In genomic region chr7:137936509-137937201, GRCh38 we compare ENCODE assay signal across 11 cellular contexts.
DNase-seq lines count a peak whose midpoint lies in the region; ATAC-seq and TF ChIP-seq lines count a peak whose summit lies in the region.
"Had no signal": no experiment of that assay in that cellular context is flagged by ENCODE, and none has a peak within 500 bp of the region (broad histone marks: within the 10 kb centered on the region; RNA-seq: fewer than 3 reads in every experiment).

No MANE protein-coding gene starts in this region.

- H3K27ac Mint-ChIP-seq in stimulated activated naive CD8-positive, alpha-beta T cell treated with anti-CD3 and anti-CD28 coated beads, Interleukin-15, Interleukin-2, amounts not matched to agents 100 ng/mL and 50 ng/mL, for 24 hours = peak overlapping the region; percentile 77
- H3K27ac Mint-ChIP-seq in stimulated activated naive CD8-positive, alpha-beta T cell treated with anti-CD3 and anti-CD28 coated beads, Interleukin-15, amount 100 ng/mL, for 72 hours = no peak overlapping the region
- peak overlapping the region; percentile 80 for H3K27ac Mint-ChIP-seq in neural progenitor cell

- TF ChIP-seq CTCF in colonic mucosa (IDR thresholded peaks at IDR 0.05) (no peak), neural progenitor cell (IDR thresholded peaks at IDR 0.05) (no peak), uterus (IDR thresholded peaks at IDR 0.05) (no peak)

- no peak for TF ChIP-seq POLR2A in uterus (IDR thresholded peaks at IDR 0.05)

- H3K9me3 ChIP-seq in colonic mucosa (no peaks in the 10 kb centered on the region), neural progenitor cell (ENCODE audit: low read depth) (no peaks in the 10 kb centered on the region), uterus (no peaks in the 10 kb centered on the region)

- H3K4me3 ChIP-seq in colonic mucosa (no peak overlapping the region), neural progenitor cell (no peak overlapping the region), uterus (no peak overlapping the region)
- H3K4me3 ChIP-seq: PC-9 had no signal

- DNase-seq in stimulated activated naive CD8-positive, alpha-beta T cell treated with anti-CD3 and anti-CD28 coated beads, Interleukin-15, amount 100 ng/mL, for 72 hours = no peak
- DNase-seq in colonic mucosa = no peak
- DNase-seq in neural progenitor cell (ENCODE audit: low spot score) = peak; percentile 20
- DNase-seq in uterus = no peak
- DNase-seq in NCI-H1694 treated with DMSO at 0.1 percent for 48 hours (lab: John Stamatoyannopoulos, UW) = no peak
- no peak for DNase-seq in NCI-H2081 (lab: John Stamatoyannopoulos, UW)
- DNase-seq in AG08395 (ENCODE audit: low spot score) = no peak
- DNase-seq: kidney glomerular epithelial cell; stimulated activated CD4-positive, alpha-beta T cell treated with anti-CD3 and anti-CD28 coated beads, Interleukin-12 subunit alpha, Interleukin-12 subunit beta, amount 100 ng/mL, for 4 hours had no signal

- peaks cover 39% of the 10 kb centered on the region for H3K4me1 Mint-ChIP-seq in stimulated activated naive CD8-positive, alpha-beta T cell treated with anti-CD3 and anti-CD28 coated beads, Interleukin-15, Interleukin-2, amounts not matched to agents 100 ng/mL and 50 ng/mL, for 24 hours (ENCODE audit: low read depth)
- peaks cover 43% of the 10 kb centered on the region for H3K4me1 Mint-ChIP-seq in stimulated activated naive CD8-positive, alpha-beta T cell treated with anti-CD3 and anti-CD28 coated beads, Interleukin-15, amount 100 ng/mL, for 72 hours
- peaks cover 40% of the 10 kb centered on the region for H3K4me1 Mint-ChIP-seq in neural progenitor cell

- no peaks in the 10 kb centered on the region for H3F3A ChIP-seq in neural progenitor cell (ENCODE audit: low read depth)

- H3K4me1 ChIP-seq in colonic mucosa = peaks cover 28% of the 10 kb centered on the region
- peaks cover 14% of the 10 kb centered on the region for H3K4me1 ChIP-seq in neural progenitor cell
- peaks cover 16 to 23% of the 10 kb centered on the region in 2 donors for H3K4me1 ChIP-seq in uterus

- H3K27ac ChIP-seq in colonic mucosa (peak overlapping the region; percentile 68), neural progenitor cell (no peak overlapping the region), uterus (peak overlapping the region; percentile 76 to 84)
- H3K27ac ChIP-seq: PC-9 had no signal

- H4K20me1 ChIP-seq in neural progenitor cell (ENCODE audit: low read depth) = peaks cover 3% of the 10 kb centered on the region

- H3K36me3 Mint-ChIP-seq in stimulated activated naive CD8-positive, alpha-beta T cell treated with anti-CD3 and anti-CD28 coated beads, Interleukin-15, Interleukin-2, amounts not matched to agents 100 ng/mL and 50 ng/mL, for 24 hours (ENCODE audit: low read depth) = peaks cover 8% of the 10 kb centered on the region
- H3K36me3 Mint-ChIP-seq in neural progenitor cell = peaks cover 7% of the 10 kb centered on the region

- H3K4me3 Mint-ChIP-seq in stimulated activated naive CD8-positive, alpha-beta T cell treated with anti-CD3 and anti-CD28 coated beads, Interleukin-15, Interleukin-2, amounts not matched to agents 100 ng/mL and 50 ng/mL, for 24 hours = no peak overlapping the region
- no peak overlapping the region for H3K4me3 Mint-ChIP-seq in stimulated activated naive CD8-positive, alpha-beta T cell treated with anti-CD3 and anti-CD28 coated beads, Interleukin-15, amount 100 ng/mL, for 72 hours
- no peak overlapping the region for H3K4me3 Mint-ChIP-seq in neural progenitor cell

- H3K27me3 Mint-ChIP-seq in stimulated activated naive CD8-positive, alpha-beta T cell treated with anti-CD3 and anti-CD28 coated beads, Interleukin-15, Interleukin-2, amounts not matched to agents 100 ng/mL and 50 ng/mL, for 24 hours = no peaks in the 10 kb centered on the region
- H3K27me3 Mint-ChIP-seq in stimulated activated naive CD8-positive, alpha-beta T cell treated with anti-CD3 and anti-CD28 coated beads, Interleukin-15, amount 100 ng/mL, for 72 hours = no peaks in the 10 kb centered on the region
- H3K27me3 Mint-ChIP-seq in neural progenitor cell (ENCODE audit: insufficient read depth, low read depth) = peaks cover 4% of the 10 kb centered on the region

- intact Hi-C loops in colonic mucosa (cut with DNase I) (no loop called here), uterus (cut with DNase I; ENCODE audit: low total_unique reads) (no loop called here)

- no peaks in the 10 kb centered on the region for H3K9me3 Mint-ChIP-seq in stimulated activated naive CD8-positive, alpha-beta T cell treated with anti-CD3 and anti-CD28 coated beads, Interleukin-15, Interleukin-2, amounts not matched to agents 100 ng/mL and 50 ng/mL, for 24 hours
- no peaks in the 10 kb centered on the region for H3K9me3 Mint-ChIP-seq in stimulated activated naive CD8-positive, alpha-beta T cell treated with anti-CD3 and anti-CD28 coated beads, Interleukin-15, amount 100 ng/mL, for 72 hours
- H3K9me3 Mint-ChIP-seq in neural progenitor cell = peaks cover 3% of the 10 kb centered on the region

- peak overlapping the region; percentile 13 for H3K4me2 ChIP-seq in neural progenitor cell
- H3K4me2 ChIP-seq: PC-9 had no signal

- H3K27me3 ChIP-seq in colonic mucosa (no peaks in the 10 kb centered on the region), neural progenitor cell (no peaks in the 10 kb centered on the region), uterus (no peaks in the 10 kb centered on the region)

- ATAC-seq in stimulated activated naive CD8-positive, alpha-beta T cell treated with anti-CD3 and anti-CD28 coated beads, Interleukin-15, amount 100 ng/mL, for 72 hours = no peak

- H3K9ac ChIP-seq in colonic mucosa (ENCODE audit: low read depth in 2 of 2, low read length in 2 of 2) (peak overlapping the region in 1 of 2 donors; percentile 38), neural progenitor cell (no peak overlapping the region)

- H3K36me3 ChIP-seq in colonic mucosa (no peaks in the 10 kb centered on the region), neural progenitor cell (no peaks in the 10 kb centered on the region), uterus (no peaks in the 10 kb centered on the region)

- peaks cover 16% of the 10 kb centered on the region for H3K79me2 ChIP-seq in neural progenitor cell (ENCODE audit: low read depth)

- no peak overlapping the region for H2AFZ ChIP-seq in neural progenitor cell (replicated peaks)
- H2AFZ ChIP-seq: PC-9 had no signal

Comparison
In these comparisons a context has a peak if more than half of its experiments do, and no peak if none do; other contexts are left out.
1. H3K27ac Mint-ChIP-seq: peak in stimulated activated naive CD8-positive, alpha-beta T cell treated with anti-CD3 and anti-CD28 coated beads, Interleukin-15, Interleukin-2, amounts not matched to agents 100 ng/mL and 50 ng/mL, for 24 hours (single experiment) and neural progenitor cell (single experiment); none in stimulated activated naive CD8-positive, alpha-beta T cell treated with anti-CD3 and anti-CD28 coated beads, Interleukin-15, amount 100 ng/mL, for 72 hours (0 of 2).